In the genomic region with DNA sequence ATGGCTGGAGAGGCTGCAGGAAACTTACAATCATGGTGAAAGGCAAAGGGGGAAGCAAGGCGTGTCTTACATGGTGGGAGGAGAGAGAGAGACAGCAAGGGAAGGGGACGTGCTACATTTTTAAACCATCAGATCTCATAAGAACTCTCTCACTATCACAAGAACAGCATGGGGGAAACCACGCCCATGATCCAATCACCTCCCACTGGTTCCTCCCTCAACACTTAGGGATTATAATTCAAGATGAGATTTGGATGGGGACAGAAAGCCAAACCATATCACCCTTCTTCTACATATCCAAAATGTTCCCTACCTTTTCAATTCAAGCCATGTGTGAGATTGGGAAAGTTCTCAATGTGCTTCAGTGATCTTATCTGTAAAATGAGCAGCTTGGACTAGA, we compare ENCODE assay signal across 25 cellular contexts. TPM values are rescaled to one million over a fixed set of nuclear protein-coding genes. Genes with fewer than 3 reads are reported as not detected.
A peak's percentile ranks its signal among the peaks of the same experiment; 100 is the strongest.
DNase-seq lines count a peak whose midpoint lies in the region; ATAC-seq and TF ChIP-seq lines count a peak whose summit lies in the region.
"Had no signal": no experiment of that assay in that cellular context is flagged by ENCODE, and none has a peak within 500 bp of the region (broad histone marks: within the 10 kb centered on the region; RNA-seq: fewer than 3 reads in every experiment).

No MANE protein-coding gene starts in this region.

- H3K9ac ChIP-seq in MM.1S (ENCODE audit: low read length), result no peak overlapping the region
- H3K9ac ChIP-seq: SK-N-SH had no signal

- no peak overlapping the region for H3K27ac Mint-ChIP-seq in glutamatergic neuron (ENCODE audit: unreplicated experiment)
- H3K27ac Mint-ChIP-seq: H9 had no signal

- H2AFZ ChIP-seq in MM.1S (ENCODE audit: low read length), result no peak overlapping the region

- H3K27ac ChIP-seq in A673 (ENCODE audit: low read depth, low read length, poor library complexity, severe bottlenecking) (no peak overlapping the region), right lobe of liver (peak overlapping the region in 2 of 3 donors; percentile 85 to 97), gastrocnemius medialis (peak overlapping the region; percentile 84 to 92 (median 88)), MM.1S (ENCODE audit: low read length) (no peak overlapping the region)
- H3K27ac ChIP-seq: C4-2B had no signal

- H3K4me3 Mint-ChIP-seq in glutamatergic neuron (ENCODE audit: unreplicated experiment), result no peak overlapping the region
- H3K4me3 Mint-ChIP-seq: CD8-positive, alpha-beta memory T cell; H9; HFFc6 had no signal

- no peaks in the 10 kb centered on the region for H3K79me2 ChIP-seq in MM.1S (ENCODE audit: low read length)

- H3K27me3 ChIP-seq in A673 (replicated peaks; ENCODE audit: insufficient read depth, low read depth, low read length, poor library complexity) (no peaks in the 10 kb centered on the region), right lobe of liver (no peaks in the 10 kb centered on the region), gastrocnemius medialis (no peaks in the 10 kb centered on the region), MM.1S (replicated peaks; ENCODE audit: insufficient read depth, low read length) (no peaks in the 10 kb centered on the region)

- CTCF ChIA-PET in A673 (lab: Charles Lee), result no interaction called here

- peak; percentile 12 for DNase-seq in activated CD8-positive, alpha-beta memory T cell treated with anti-CD3 and anti-CD28 coated beads, Interleukin-2, amount 50 U/mL, for 48 hours
- no peak for DNase-seq in activated CD8-positive, alpha-beta memory T cell treated with anti-CD3 and anti-CD28 coated beads, Interleukin-2, amount 50 U/mL, for 4 hours
- peak; percentile 51 for DNase-seq in A673 (ENCODE audit: low spot score)
- no peak for DNase-seq in right lobe of liver
- peak in 1 of 2 donors; percentile 10 for DNase-seq in gastrocnemius medialis
- no peak for DNase-seq in MM.1S
- no peak for DNase-seq in sciatic nerve (ENCODE audit: low spot score)
- no peak for DNase-seq in glutamatergic neuron
- DNase-seq: 8988T; Calu3; CD8-positive, alpha-beta memory T cell; H9; HFFc6; Kasumi-1; NCI-H1092 treated with DMSO at 0.1 percent for 48 hours; NCI-H1436 treated with DMSO at 0.1 percent for 48 hours; NCI-H2029; NCI-H345; NCI-H524; NCI-H774; NK-92 treated with Interleukin-12 subunit alpha and Interleukin-12 subunit beta, amount 100 ng/mL, for 24 hours; SIG-M5; SK-N-SH had no signal

- H3K4me1 Mint-ChIP-seq in glutamatergic neuron (ENCODE audit: low read depth, unreplicated experiment), result peaks cover 2% of the 10 kb centered on the region

- H3K9me2 ChIP-seq in MM.1S (replicated peaks; ENCODE audit: insufficient read depth, low read length), result no peaks in the 10 kb centered on the region
- H3K9me2 ChIP-seq: SK-N-SH had no signal

- no peaks in the 10 kb centered on the region for H3K36me3 ChIP-seq in A673 (ENCODE audit: insufficient read depth, low read length, poor library complexity, severe bottlenecking)
- H3K36me3 ChIP-seq in right lobe of liver, result no peaks in the 10 kb centered on the region
- no peaks in the 10 kb centered on the region for H3K36me3 ChIP-seq in gastrocnemius medialis
- H3K36me3 ChIP-seq in MM.1S (replicated peaks; ENCODE audit: insufficient read depth, low read length), result no peaks in the 10 kb centered on the region

- BruUV-seq in A673 (replicated peaks; lab: Mats Ljungman, UMichigan), result no TSS peak

- POLR2A ChIA-PET in A673 (lab: Charles Lee; ENCODE audit: low non-redundant PET), result no interaction called here

- H3K4me3 ChIP-seq in A673 (ENCODE audit: low read depth, low read length, poor library complexity, severe bottlenecking) (no peak overlapping the region), right lobe of liver (no peak overlapping the region), gastrocnemius medialis (peak overlapping the region in 3 of 4 donors; percentile 43 to 59 (median 52)), MM.1S (ENCODE audit: low read length) (no peak overlapping the region)

- no peak overlapping the region for H3K4me2 ChIP-seq in MM.1S (ENCODE audit: low read depth, low read length)
- H3K4me2 ChIP-seq: SK-N-SH had no signal

- H3K9me3 Mint-ChIP-seq in glutamatergic neuron (ENCODE audit: unreplicated experiment), result peaks cover 3% of the 10 kb centered on the region
- H3K9me3 Mint-ChIP-seq: CD8-positive, alpha-beta memory T cell; H9; HFFc6 had no signal

- TF ChIP-seq CTCF in A673 (conservative IDR thresholded peaks at IDR 0.05; ENCODE audit: low read depth, low read length) (no peak), right lobe of liver (IDR thresholded peaks at IDR 0.05) (no peak), gastrocnemius medialis (IDR thresholded peaks at IDR 0.05 in 4 of 5, conservative IDR thresholded peaks at IDR 0.05 in 1 of 5) (no peak), MM.1S (IDR thresholded peaks at IDR 0.05; ENCODE audit: low read length) (no peak), glutamatergic neuron (IDR thresholded peaks at IDR 0.05; ENCODE audit: partially characterized antibody, unreplicated experiment) (no peak)

- intact Hi-C loops in A673 (cut with micrococcal nuclease; ENCODE audit: unreplicated experiment), result loop anchor here (5.0 to 10.0 kb wide), 2 partner anchors 183 to 291 kb away; a partner anchor contains a TSS
- intact Hi-C loops in right lobe of liver (cut with DNase I), result loop anchor here (5.0 to 10.0 kb wide), 3 partner anchors 61 to 181 kb away; no protein-coding TSS in a partner anchor
- intact Hi-C loops in gastrocnemius medialis (cut with DNase I; ENCODE audit: low total_unique reads), result loop anchor here (2.0 to 10.0 kb wide), 2 partner anchors 115 to 291 kb away; a partner anchor contains a TSS
- intact Hi-C loops in sciatic nerve (cut with DNase I), result loop anchor here (5.0 to 10.0 kb wide), 2 partner anchors 63 to 201 kb away; a partner anchor contains a TSS

- TF ChIP-seq POLR2A in right lobe of liver (IDR thresholded peaks at IDR 0.05) (peak; percentile 38), gastrocnemius medialis (IDR thresholded peaks at IDR 0.05) (peak; percentile 27 to 33)

- ATAC-seq in right lobe of liver, result no peak
- ATAC-seq in gastrocnemius medialis, result no peak
- ATAC-seq in sciatic nerve, result no peak
- ATAC-seq: Panc1 had no signal

- H3K4me1 ChIP-seq in A673 (ENCODE audit: insufficient read depth, low read length, poor library complexity, severe bottlenecking), result no peaks in the 10 kb centered on the region
- H3K4me1 ChIP-seq in right lobe of liver, result peaks cover 0 to 50% (median 19%) of the 10 kb centered on the region in 4 donors
- H3K4me1 ChIP-seq in gastrocnemius medialis, result peaks cover 28 to 39% of the 10 kb centered on the region in 2 donors
- H3K4me1 ChIP-seq in MM.1S (ENCODE audit: low read length), result peaks cover 20% of the 10 kb centered on the region

- in situ Hi-C loops in gastrocnemius medialis (cut with MboI; ENCODE audit: low sequenced_read_pairs in 4 of 4), result loop anchor here (5.0 to 25.0 kb wide), 7 partner anchors 63 to 867 kb away; no protein-coding TSS in a partner anchor

- no peaks in the 10 kb centered on the region for H3F3A ChIP-seq in MM.1S (ENCODE audit: insufficient read depth, low read length)

- no peaks in the 10 kb centered on the region for H3K27me3 Mint-ChIP-seq in glutamatergic neuron (ENCODE audit: unreplicated experiment)
- H3K27me3 Mint-ChIP-seq: CD8-positive, alpha-beta memory T cell had no signal

- WGBS in right lobe of liver (ENCODE audit: insufficient coverage, low coverage, low lambda C conversion rate, missing lambda C conversion rate), result 76% methylated on average over 3 of the region's 3 CpGs

- H4K20me1 ChIP-seq in MM.1S (ENCODE audit: insufficient read depth, low read length), result no peaks in the 10 kb centered on the region

- peaks cover 4% of the 10 kb centered on the region for H3K36me3 Mint-ChIP-seq in glutamatergic neuron (ENCODE audit: unreplicated experiment)
- H3K36me3 Mint-ChIP-seq: CD8-positive, alpha-beta memory T cell had no signal

- H3K9me3 ChIP-seq in A673 (ENCODE audit: low read depth, low read length, poor library complexity, severe bottlenecking) (no peaks in the 10 kb centered on the region), right lobe of liver (no peaks in the 10 kb centered on the region), gastrocnemius medialis (no peaks in the 10 kb centered on the region), MM.1S (replicated peaks; ENCODE audit: insufficient read depth, low read length) (no peaks in the 10 kb centered on the region)
- H3K9me3 ChIP-seq: SK-N-SH had no signal

RNA-seq across cellular contexts. Expression of a gene that starts 22.9 kb away (rescaled TPM):
- total RNA-seq in A673 (2021), result 27.3 and 28.6 TPM in 2 replicates
- total RNA-seq in right lobe of liver, result 100 to 1,000 TPM in 3 of 6 experiments, 10 to 100 TPM in 3; 40.2 to 228 (median 82.8) TPM
- total RNA-seq in gastrocnemius medialis, result 1,000 to 10,000 TPM; 1,042 to 2,721 (median 1,859) TPM
- 22.2 TPM for total RNA-seq in sciatic nerve
- total RNA-seq in glutamatergic neuron (ENCODE audit: unreplicated experiment), result 79.6 TPM

Comparison
In these comparisons a context has a peak if more than half of its experiments do, and no peak if none do; other contexts are left out.
1. DNase-seq: peak in activated CD8-positive, alpha-beta memory T cell treated with anti-CD3 and anti-CD28 coated beads, Interleukin-2, amount 50 U/mL, for 48 hours (single experiment) and A673 (single experiment); none in activated CD8-positive, alpha-beta memory T cell treated with anti-CD3 and anti-CD28 coated beads, Interleukin-2, amount 50 U/mL, for 4 hours (single experiment), right lobe of liver (0 of 3), MM.1S (single experiment), sciatic nerve (single experiment) and glutamatergic neuron (single experiment).
2. H3K27ac ChIP-seq: peak in right lobe of liver (2 of 3) and gastrocnemius medialis (4 of 4); none in A673 (single experiment) and MM.1S (single experiment).
3. H3K4me3 ChIP-seq: peak in gastrocnemius medialis (3 of 4); none in A673 (single experiment), right lobe of liver (0 of 3) and MM.1S (single experiment).
4. RNA of a gene that starts 22.9 kb away (total RNA-seq): 1,042 to 2,721 TPM in gastrocnemius medialis; 40.2 to 228 TPM in right lobe of liver, 79.6 TPM in glutamatergic neuron (single experiment), 27.3 to 28.6 TPM in A673 and 22.2 TPM in sciatic nerve (single experiment); every median in the first group is over 4 times any median in the second.